In the genomic region with DNA sequence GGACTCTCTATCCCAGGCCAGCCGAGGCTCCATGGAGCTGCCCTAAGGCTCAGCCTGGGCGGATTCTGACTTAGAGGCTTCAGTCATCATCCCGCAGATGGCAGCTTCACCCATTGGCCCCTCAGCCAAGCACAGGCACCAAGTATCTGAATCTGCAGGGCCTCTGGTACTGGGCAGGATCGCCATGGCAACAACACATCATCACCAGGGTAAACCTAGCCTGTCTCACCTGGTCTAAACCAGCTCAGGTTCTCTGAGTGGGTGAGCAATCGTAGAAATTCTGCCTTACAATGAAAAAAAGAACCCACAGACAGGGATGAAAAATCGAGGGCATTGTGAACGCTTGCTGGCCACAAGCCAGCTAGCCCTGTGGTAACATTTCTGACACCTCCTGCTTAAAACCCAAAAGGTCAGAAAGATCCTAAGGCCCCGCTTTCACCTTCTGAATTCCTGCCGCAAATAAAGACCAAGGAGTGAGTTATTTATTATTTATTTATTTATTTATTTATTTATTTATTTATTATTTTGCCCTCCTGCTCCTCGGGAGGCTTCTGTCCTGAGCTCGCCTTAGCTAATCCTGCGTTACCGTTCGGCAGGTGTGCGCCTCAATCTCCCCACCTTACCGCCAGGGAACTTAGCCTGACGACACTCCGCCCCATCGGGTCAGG, we compare ENCODE assay signal across 1 cellular context.
A peak's percentile ranks its signal among the peaks of the same experiment; 100 is the strongest.
TF ChIP-seq lines count a peak whose summit lies in the region.

No MANE protein-coding gene starts in this region.

TF ChIP-seq in HEK293, 187 proteins besides CTCF, POLR2A, EP300 and RAD21 (continued from another document and continues in another):
- TF ChIP-seq ZSCAN16 (tag by site-specific recombination; IDR thresholded peaks at IDR 0.05): no peak
- TF ChIP-seq, protein P1, sequence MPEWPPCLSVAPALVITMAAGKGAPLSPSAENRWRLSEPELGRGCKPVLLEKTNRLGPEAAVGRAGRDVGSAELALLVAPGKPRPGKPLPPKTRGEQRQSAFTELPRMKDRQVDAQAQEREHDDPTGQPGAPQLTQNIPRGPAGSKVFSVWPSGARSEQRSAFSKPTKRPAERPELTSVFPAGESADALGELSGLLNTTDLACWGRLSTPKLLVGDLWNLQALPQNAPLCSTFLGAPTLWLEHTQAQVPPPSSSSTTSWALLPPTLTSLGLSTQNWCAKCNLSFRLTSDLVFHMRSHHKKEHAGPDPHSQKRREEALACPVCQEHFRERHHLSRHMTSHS (tag by site-specific recombination; IDR thresholded peaks at IDR 0.05): no peak
- TF ChIP-seq, protein P2, sequence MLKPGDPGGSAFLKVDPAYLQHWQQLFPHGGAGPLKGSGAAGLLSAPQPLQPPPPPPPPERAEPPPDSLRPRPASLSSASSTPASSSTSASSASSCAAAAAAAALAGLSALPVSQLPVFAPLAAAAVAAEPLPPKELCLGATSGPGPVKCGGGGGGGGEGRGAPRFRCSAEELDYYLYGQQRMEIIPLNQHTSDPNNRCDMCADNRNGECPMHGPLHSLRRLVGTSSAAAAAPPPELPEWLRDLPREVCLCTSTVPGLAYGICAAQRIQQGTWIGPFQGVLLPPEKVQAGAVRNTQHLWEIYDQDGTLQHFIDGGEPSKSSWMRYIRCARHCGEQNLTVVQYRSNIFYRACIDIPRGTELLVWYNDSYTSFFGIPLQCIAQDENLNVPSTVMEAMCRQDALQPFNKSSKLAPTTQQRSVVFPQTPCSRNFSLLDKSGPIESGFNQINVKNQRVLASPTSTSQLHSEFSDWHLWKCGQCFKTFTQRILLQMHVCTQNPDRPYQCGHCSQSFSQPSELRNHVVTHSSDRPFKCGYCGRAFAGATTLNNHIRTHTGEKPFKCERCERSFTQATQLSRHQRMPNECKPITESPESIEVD (tag by site-specific recombination; IDR thresholded peaks at IDR 0.05): no peak
- TF ChIP-seq ZNF221 (tag by site-specific recombination; IDR thresholded peaks at IDR 0.05; ENCODE audit: borderline replicate concordance): no peak
- TF ChIP-seq ZBTB8A (tag by site-specific recombination; IDR thresholded peaks at IDR 0.05): peak; percentile 63; the same call in 1 of the 2 replicates
- no peak for TF ChIP-seq ZNF184 (tag by site-specific recombination; IDR thresholded peaks at IDR 0.05)
- TF ChIP-seq, protein P3, sequence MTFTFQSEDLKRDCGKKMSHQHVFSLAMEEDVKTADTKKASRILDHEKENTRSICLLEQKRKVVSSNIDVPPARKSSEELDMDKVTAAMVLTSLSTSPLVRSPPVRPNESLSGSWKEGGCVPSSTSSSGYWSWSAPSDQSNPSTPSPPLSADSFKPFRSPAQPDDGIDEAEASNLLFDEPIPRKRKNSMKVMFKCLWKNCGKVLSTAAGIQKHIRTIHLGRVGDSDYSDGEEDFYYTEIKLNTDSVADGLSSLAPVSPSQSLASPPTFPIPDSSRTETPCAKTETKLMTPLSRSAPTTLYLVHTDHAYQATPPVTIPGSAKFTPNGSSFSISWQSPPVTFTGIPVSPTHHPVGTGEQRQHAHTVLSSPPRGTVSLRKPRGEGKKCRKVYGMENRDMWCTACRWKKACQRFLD (tag by site-specific recombination; IDR thresholded peaks at IDR 0.05): no peak
- no peak for TF ChIP-seq ZNF10 (tag by site-specific recombination; IDR thresholded peaks at IDR 0.05)
- no peak for TF ChIP-seq GLI4 (tag by site-specific recombination; IDR thresholded peaks at IDR 0.05)
- TF ChIP-seq, protein P4, sequence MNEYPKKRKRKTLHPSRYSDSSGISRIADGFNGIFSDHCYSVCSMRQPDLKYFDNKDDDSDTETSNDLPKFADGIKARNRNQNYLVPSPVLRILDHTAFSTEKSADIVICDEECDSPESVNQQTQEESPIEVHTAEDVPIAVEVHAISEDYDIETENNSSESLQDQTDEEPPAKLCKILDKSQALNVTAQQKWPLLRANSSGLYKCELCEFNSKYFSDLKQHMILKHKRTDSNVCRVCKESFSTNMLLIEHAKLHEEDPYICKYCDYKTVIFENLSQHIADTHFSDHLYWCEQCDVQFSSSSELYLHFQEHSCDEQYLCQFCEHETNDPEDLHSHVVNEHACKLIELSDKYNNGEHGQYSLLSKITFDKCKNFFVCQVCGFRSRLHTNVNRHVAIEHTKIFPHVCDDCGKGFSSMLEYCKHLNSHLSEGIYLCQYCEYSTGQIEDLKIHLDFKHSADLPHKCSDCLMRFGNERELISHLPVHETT (tag by site-specific recombination; IDR thresholded peaks at IDR 0.05): no peak
- no peak for TF ChIP-seq ZNF146 (tag by site-specific recombination; IDR thresholded peaks at IDR 0.05)
- TF ChIP-seq, protein P5, sequence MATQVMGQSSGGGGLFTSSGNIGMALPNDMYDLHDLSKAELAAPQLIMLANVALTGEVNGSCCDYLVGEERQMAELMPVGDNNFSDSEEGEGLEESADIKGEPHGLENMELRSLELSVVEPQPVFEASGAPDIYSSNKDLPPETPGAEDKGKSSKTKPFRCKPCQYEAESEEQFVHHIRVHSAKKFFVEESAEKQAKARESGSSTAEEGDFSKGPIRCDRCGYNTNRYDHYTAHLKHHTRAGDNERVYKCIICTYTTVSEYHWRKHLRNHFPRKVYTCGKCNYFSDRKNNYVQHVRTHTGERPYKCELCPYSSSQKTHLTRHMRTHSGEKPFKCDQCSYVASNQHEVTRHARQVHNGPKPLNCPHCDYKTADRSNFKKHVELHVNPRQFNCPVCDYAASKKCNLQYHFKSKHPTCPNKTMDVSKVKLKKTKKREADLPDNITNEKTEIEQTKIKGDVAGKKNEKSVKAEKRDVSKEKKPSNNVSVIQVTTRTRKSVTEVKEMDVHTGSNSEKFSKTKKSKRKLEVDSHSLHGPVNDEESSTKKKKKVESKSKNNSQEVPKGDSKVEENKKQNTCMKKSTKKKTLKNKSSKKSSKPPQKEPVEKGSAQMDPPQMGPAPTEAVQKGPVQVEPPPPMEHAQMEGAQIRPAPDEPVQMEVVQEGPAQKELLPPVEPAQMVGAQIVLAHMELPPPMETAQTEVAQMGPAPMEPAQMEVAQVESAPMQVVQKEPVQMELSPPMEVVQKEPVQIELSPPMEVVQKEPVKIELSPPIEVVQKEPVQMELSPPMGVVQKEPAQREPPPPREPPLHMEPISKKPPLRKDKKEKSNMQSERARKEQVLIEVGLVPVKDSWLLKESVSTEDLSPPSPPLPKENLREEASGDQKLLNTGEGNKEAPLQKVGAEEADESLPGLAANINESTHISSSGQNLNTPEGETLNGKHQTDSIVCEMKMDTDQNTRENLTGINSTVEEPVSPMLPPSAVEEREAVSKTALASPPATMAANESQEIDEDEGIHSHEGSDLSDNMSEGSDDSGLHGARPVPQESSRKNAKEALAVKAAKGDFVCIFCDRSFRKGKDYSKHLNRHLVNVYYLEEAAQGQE (tag by site-specific recombination; IDR thresholded peaks at IDR 0.05): peak; percentile 53; the same call in 1 of the 2 replicates
- TF ChIP-seq ZNF404 (tag by site-specific recombination; IDR thresholded peaks at IDR 0.05): 0 out of 2 replicates have a peak, but pooled peaks have one; percentile 63
- TF ChIP-seq ZNF211 (tag by site-specific recombination; IDR thresholded peaks at IDR 0.05; ENCODE audit: low read depth): no peak
- TF ChIP-seq ZNF629 (tag by site-specific recombination; IDR thresholded peaks at IDR 0.05): peak; percentile 17; the same call in 1 of the 2 replicates
- 0 out of 2 replicates have a peak, but pooled peaks have one; percentile 17 for TF ChIP-seq ZNF354C (tag by site-specific recombination; IDR thresholded peaks at IDR 0.05; ENCODE audit: borderline replicate concordance, low read depth)
- no peak for TF ChIP-seq ZNF423 (tag by site-specific recombination; IDR thresholded peaks at IDR 0.05)
- TF ChIP-seq ZNF174 (tag by site-specific recombination; IDR thresholded peaks at IDR 0.05): no peak
- no peak for TF ChIP-seq ZNF777 (tag by site-specific recombination; IDR thresholded peaks at IDR 0.05; ENCODE audit: borderline replicate concordance)
- no peak for TF ChIP-seq ZNF335 (tag by site-specific recombination; conservative IDR thresholded peaks at IDR 0.05)
- no peak for TF ChIP-seq WT1 (tag by site-specific recombination; IDR thresholded peaks at IDR 0.05)
- TF ChIP-seq, protein P6, sequence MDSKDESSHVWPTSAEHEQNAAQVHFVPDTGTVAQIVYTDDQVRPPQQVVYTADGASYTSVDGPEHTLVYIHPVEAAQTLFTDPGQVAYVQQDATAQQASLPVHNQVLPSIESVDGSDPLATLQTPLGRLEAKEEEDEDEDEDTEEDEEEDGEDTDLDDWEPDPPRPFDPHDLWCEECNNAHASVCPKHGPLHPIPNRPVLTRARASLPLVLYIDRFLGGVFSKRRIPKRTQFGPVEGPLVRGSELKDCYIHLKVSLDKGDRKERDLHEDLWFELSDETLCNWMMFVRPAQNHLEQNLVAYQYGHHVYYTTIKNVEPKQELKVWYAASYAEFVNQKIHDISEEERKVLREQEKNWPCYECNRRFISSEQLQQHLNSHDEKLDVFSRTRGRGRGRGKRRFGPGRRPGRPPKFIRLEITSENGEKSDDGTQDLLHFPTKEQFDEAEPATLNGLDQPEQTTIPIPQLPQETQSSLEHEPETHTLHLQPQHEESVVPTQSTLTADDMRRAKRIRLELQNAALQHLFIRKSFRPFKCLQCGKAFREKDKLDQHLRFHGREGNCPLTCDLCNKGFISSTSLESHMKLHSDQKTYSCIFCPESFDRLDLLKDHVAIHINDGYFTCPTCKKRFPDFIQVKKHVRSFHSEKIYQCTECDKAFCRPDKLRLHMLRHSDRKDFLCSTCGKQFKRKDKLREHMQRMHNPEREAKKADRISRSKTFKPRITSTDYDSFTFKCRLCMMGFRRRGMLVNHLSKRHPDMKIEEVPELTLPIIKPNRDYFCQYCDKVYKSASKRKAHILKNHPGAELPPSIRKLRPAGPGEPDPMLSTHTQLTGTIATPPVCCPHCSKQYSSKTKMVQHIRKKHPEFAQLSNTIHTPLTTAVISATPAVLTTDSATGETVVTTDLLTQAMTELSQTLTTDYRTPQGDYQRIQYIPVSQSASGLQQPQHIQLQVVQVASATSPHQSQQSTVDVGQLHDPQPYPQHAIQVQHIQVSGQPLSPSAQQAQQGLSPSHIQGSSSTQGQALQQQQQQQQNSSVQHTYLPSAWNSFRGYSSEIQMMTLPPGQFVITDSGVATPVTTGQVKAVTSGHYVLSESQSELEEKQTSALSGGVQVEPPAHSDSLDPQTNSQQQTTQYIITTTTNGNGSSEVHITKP (tag by site-specific recombination; IDR thresholded peaks at IDR 0.05): no peak
- no peak for TF ChIP-seq SETDB1 (IDR thresholded peaks at IDR 0.05; ENCODE audit: insufficient read length, low read length)
- TF ChIP-seq RBAK (tag by site-specific recombination; IDR thresholded peaks at IDR 0.05): peak; percentile 57; the same call in 1 of the 2 replicates
- TF ChIP-seq, protein P7, sequence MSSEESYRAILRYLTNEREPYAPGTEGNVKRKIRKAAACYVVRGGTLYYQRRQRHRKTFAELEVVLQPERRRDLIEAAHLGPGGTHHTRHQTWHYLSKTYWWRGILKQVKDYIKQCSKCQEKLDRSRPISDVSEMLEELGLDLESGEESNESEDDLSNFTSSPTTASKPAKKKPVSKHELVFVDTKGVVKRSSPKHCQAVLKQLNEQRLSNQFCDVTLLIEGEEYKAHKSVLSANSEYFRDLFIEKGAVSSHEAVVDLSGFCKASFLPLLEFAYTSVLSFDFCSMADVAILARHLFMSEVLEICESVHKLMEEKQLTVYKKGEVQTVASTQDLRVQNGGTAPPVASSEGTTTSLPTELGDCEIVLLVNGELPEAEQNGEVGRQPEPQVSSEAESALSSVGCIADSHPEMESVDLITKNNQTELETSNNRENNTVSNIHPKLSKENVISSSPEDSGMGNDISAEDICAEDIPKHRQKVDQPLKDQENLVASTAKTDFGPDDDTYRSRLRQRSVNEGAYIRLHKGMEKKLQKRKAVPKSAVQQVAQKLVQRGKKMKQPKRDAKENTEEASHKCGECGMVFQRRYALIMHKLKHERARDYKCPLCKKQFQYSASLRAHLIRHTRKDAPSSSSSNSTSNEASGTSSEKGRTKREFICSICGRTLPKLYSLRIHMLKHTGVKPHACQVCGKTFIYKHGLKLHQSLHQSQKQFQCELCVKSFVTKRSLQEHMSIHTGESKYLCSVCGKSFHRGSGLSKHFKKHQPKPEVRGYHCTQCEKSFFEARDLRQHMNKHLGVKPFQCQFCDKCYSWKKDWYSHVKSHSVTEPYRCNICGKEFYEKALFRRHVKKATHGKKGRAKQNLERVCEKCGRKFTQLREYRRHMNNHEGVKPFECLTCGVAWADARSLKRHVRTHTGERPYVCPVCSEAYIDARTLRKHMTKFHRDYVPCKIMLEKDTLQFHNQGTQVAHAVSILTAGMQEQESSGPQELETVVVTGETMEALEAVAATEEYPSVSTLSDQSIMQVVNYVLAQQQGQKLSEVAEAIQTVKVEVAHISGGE (tag by site-specific recombination; conservative IDR thresholded peaks at IDR 0.05; ENCODE audit: low read depth): peak; percentile 74; the same call in 1 of the 2 replicates
- TF ChIP-seq ZNF548 (tag by site-specific recombination; IDR thresholded peaks at IDR 0.05): no peak
- TF ChIP-seq, protein P8, sequence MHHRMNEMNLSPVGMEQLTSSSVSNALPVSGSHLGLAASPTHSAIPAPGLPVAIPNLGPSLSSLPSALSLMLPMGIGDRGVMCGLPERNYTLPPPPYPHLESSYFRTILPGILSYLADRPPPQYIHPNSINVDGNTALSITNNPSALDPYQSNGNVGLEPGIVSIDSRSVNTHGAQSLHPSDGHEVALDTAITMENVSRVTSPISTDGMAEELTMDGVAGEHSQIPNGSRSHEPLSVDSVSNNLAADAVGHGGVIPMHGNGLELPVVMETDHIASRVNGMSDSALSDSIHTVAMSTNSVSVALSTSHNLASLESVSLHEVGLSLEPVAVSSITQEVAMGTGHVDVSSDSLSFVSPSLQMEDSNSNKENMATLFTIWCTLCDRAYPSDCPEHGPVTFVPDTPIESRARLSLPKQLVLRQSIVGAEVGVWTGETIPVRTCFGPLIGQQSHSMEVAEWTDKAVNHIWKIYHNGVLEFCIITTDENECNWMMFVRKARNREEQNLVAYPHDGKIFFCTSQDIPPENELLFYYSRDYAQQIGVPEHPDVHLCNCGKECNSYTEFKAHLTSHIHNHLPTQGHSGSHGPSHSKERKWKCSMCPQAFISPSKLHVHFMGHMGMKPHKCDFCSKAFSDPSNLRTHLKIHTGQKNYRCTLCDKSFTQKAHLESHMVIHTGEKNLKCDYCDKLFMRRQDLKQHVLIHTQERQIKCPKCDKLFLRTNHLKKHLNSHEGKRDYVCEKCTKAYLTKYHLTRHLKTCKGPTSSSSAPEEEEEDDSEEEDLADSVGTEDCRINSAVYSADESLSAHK (tag by site-specific recombination; IDR thresholded peaks at IDR 0.05): no peak
- no peak for TF ChIP-seq ZNF571 (tag by site-specific recombination; IDR thresholded peaks at IDR 0.05)
- TF ChIP-seq ZNF514 (tag by site-specific recombination; IDR thresholded peaks at IDR 0.05): 0 out of 2 replicates have a peak, but pooled peaks have one; percentile 61
- peak; percentile 65; the same call in 1 of the 2 replicates for TF ChIP-seq ZNF664 (tag by site-specific recombination; IDR thresholded peaks at IDR 0.05)
- TF ChIP-seq ZNF621 (tag by site-specific recombination; IDR thresholded peaks at IDR 0.05): no peak
- no peak for TF ChIP-seq ZNF843 (tag by site-specific recombination; IDR thresholded peaks at IDR 0.05)
- peak; percentile 70; the same call in 1 of the 2 replicates for TF ChIP-seq ZFP37 (tag by site-specific recombination; IDR thresholded peaks at IDR 0.05)
- TF ChIP-seq ZNF624 (tag by site-specific recombination; IDR thresholded peaks at IDR 0.05): no peak
- no peak for TF ChIP-seq BCL11B (tag by site-specific recombination; IDR thresholded peaks at IDR 0.05; ENCODE audit: low read depth)
- TF ChIP-seq KLF16 (tag by site-specific recombination; IDR thresholded peaks at IDR 0.05): no peak
- no peak for TF ChIP-seq ZNF366 (tag by site-specific recombination; conservative IDR thresholded peaks at IDR 0.05)
- TF ChIP-seq TRIM28 (IDR thresholded peaks at IDR 0.05; ENCODE audit: borderline replicate concordance, low read length): no peak
- no peak for TF ChIP-seq ZNF701 (tag by site-specific recombination; IDR thresholded peaks at IDR 0.05)
- TF ChIP-seq ZBTB17 (tag by site-specific recombination; IDR thresholded peaks at IDR 0.05): no peak
- no peak for TF ChIP-seq ZNF677 (tag by site-specific recombination; IDR thresholded peaks at IDR 0.05)
- TF ChIP-seq HOXC10 (CRISPR knock-in tag; IDR thresholded peaks at IDR 0.05): no peak
